ENCODE assay signal across 17 cellular contexts in the genomic region with DNA sequence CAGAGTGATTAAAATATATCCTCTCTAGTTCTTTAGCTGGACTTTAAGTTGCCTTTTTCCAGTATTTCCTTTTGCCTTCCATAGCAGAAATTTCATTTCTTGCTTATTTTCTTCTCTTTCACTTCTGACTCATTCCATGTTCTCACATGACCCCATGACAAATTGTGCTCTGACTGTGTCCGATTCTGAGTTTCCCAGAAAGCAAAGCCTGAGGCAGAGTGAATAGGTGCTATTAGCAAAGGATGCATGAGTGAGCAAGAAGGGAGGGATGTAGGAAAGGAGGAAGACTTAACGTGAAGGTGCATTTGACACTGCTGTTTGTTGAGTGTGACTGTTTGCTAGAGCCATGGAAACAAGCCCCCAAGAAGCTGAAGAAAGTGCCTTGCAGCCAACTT.
DNase-seq lines count a peak whose midpoint lies in the region; ATAC-seq and TF ChIP-seq lines count a peak whose summit lies in the region.
"Had no signal": no experiment of that assay in that cellular context is flagged by ENCODE, and none has a peak within 500 bp of the region (broad histone marks: within the 10 kb centered on the region; RNA-seq: fewer than 3 reads in every experiment).

No MANE protein-coding gene starts in this region.

- H4K20me1 ChIP-seq in SK-N-SH (ENCODE audit: insufficient read depth) = no peaks in the 10 kb centered on the region

- H3K79me1 ChIP-seq in mesenchymal stem cell (replicated peaks; ENCODE audit: low read length, poor library complexity, severe bottlenecking) = no peaks in the 10 kb centered on the region

- peak; percentile 24 to 35 for ATAC-seq in right cardiac atrium
- no peak for ATAC-seq in Right ventricle myocardium inferior
- ATAC-seq in GM18498 (IDR thresholded peaks at IDR 0.05; ENCODE audit: unreplicated experiment) = no peak
- no peak for ATAC-seq in HG03280 (IDR thresholded peaks at IDR 0.05; ENCODE audit: unreplicated experiment)
- ATAC-seq: activated T-cell treated with anti-CD3 and anti-CD28 coated beads, Interleukin-2, amount 50 U/mL, for 4 hours; natural killer cell treated with Interleukin-12 subunit alpha and Interleukin-12 subunit beta and Interleukin-15 and Interleukin-18, amount 100 ng/mL, for 72 hours; Panc1 had no signal

- H3K4me3 ChIP-seq in right cardiac atrium (ENCODE audit: low read length) = no peak overlapping the region
- H3K4me3 ChIP-seq in endocrine pancreas (ENCODE audit: control insufficient read depth, insufficient read depth, low read length) = peak overlapping the region; percentile 55
- H3K4me3 ChIP-seq in mesenchymal stem cell (ENCODE audit: insufficient read depth in 1 of 2, low read depth in 1 of 2, low read length in 2 of 2) = peak overlapping the region in 1 of 2 experiments; percentile 67
- no peak overlapping the region for H3K4me3 ChIP-seq in SK-N-SH (ENCODE audit: low read depth in 2 of 2, low read length in 1 of 2)
- H3K4me3 ChIP-seq: testis had no signal

- CTCF ChIA-PET in SK-N-SH (lab: Yijun Ruan, JAX) = interaction anchor here (1.2 kb wide), 1 partner anchor 85 kb away, joined by 3 read pairs; no protein-coding TSS in a partner anchor

- H2BK12ac ChIP-seq in mesenchymal stem cell (ENCODE audit: low read length in 2 of 2) = no peak overlapping the region

- no peak overlapping the region for H2BK5ac ChIP-seq in mesenchymal stem cell (ENCODE audit: low read depth, low read length, poor library complexity, severe bottlenecking)

- no peak for TF ChIP-seq RAD21 in SK-N-SH (IDR thresholded peaks at IDR 0.05; ENCODE audit: low read length)

- POLR2A ChIA-PET in SK-N-SH (lab: Yijun Ruan, JAX) = no interaction called here

- TF ChIP-seq EP300 in SK-N-SH (IDR thresholded peaks at IDR 0.05; ENCODE audit: borderline replicate concordance in 1 of 2, low read depth in 1 of 2, low read length in 1 of 2) = no peak

- H3K79me2 ChIP-seq in SK-N-SH (ENCODE audit: insufficient read depth) = no peaks in the 10 kb centered on the region

- H3K4me1 ChIP-seq in right cardiac atrium (ENCODE audit: control insufficient read depth, insufficient read depth, low read length) (no peaks in the 10 kb centered on the region), endocrine pancreas (ENCODE audit: control insufficient read depth, insufficient read depth, low read length) (peaks cover 3% of the 10 kb centered on the region), mesenchymal stem cell (ENCODE audit: control insufficient read depth, insufficient read depth, low read depth, low read length) (no peaks in the 10 kb centered on the region), SK-N-SH (ENCODE audit: control insufficient read depth in 1 of 2, insufficient read depth in 2 of 2, low read depth in 1 of 2, low read length in 1 of 2) (peaks cover 0 to 9% of the 10 kb centered on the region in 2 experiments; a peak in 2 of 4 replicates)
- H3K4me1 ChIP-seq: testis had no signal

- H3K27me3 ChIP-seq in right cardiac atrium (ENCODE audit: control insufficient read depth, insufficient read depth) (no peaks in the 10 kb centered on the region), endocrine pancreas (ENCODE audit: control insufficient read depth, insufficient read depth, low read length) (no peaks in the 10 kb centered on the region), mesenchymal stem cell (ENCODE audit: control insufficient read depth in 1 of 2, insufficient read depth in 1 of 2, low read length in 2 of 2) (no peaks in the 10 kb centered on the region), SK-N-SH (ENCODE audit: insufficient read depth) (no peaks in the 10 kb centered on the region)
- H3K27me3 ChIP-seq: dorsolateral prefrontal cortex, testis had no signal

- H2AK5ac ChIP-seq in mesenchymal stem cell (ENCODE audit: low read length, severe bottlenecking) = no peak overlapping the region

- H3K4ac ChIP-seq in mesenchymal stem cell (ENCODE audit: low read depth in 1 of 2, low read length in 2 of 2) = no peak overlapping the region

- H3K36me3 ChIP-seq in endocrine pancreas (ENCODE audit: control insufficient read depth, insufficient read depth, low read length) = no peaks in the 10 kb centered on the region
- no peaks in the 10 kb centered on the region for H3K36me3 ChIP-seq in mesenchymal stem cell (ENCODE audit: control insufficient read depth in 1 of 2, insufficient read depth in 2 of 2, low read depth in 1 of 2, low read length in 2 of 2)
- no peaks in the 10 kb centered on the region for H3K36me3 ChIP-seq in SK-N-SH (replicated peaks in 1 of 2; ENCODE audit: control insufficient read depth in 1 of 2, insufficient read depth in 2 of 2, low read length in 1 of 2)

- no peak overlapping the region for H2BK15ac ChIP-seq in mesenchymal stem cell (ENCODE audit: low read depth, poor library complexity, severe bottlenecking)

- H3K4me2 ChIP-seq in mesenchymal stem cell (ENCODE audit: low read length, poor library complexity, severe bottlenecking) = no peak overlapping the region
- H3K4me2 ChIP-seq in SK-N-SH = no peak overlapping the region

- H3K9ac ChIP-seq in endocrine pancreas (ENCODE audit: control insufficient read depth, insufficient read depth, low read length) = no peak overlapping the region
- peak overlapping the region; percentile 90 for H3K9ac ChIP-seq in mesenchymal stem cell (ENCODE audit: low read length)
- H3K9ac ChIP-seq in SK-N-SH = no peak overlapping the region

- H3K9me2 ChIP-seq in SK-N-SH = no peaks in the 10 kb centered on the region

- H4K91ac ChIP-seq in mesenchymal stem cell (ENCODE audit: low read length) = no peak overlapping the region

- intact Hi-C loops in right cardiac atrium (cut with DNase I) = no loop called here
- intact Hi-C loops in Right ventricle myocardium inferior (cut with DNase I) = no loop called here

- no peak overlapping the region for H3K18ac ChIP-seq in mesenchymal stem cell (ENCODE audit: low read depth in 1 of 2, low read length in 2 of 2)

- H2AFZ ChIP-seq in mesenchymal stem cell (ENCODE audit: low read depth, low read length) (no peak overlapping the region), SK-N-SH (ENCODE audit: low read depth) (no peak overlapping the region)

- H3K23ac ChIP-seq in mesenchymal stem cell (ENCODE audit: low read length in 2 of 2) = no peak overlapping the region

- peak overlapping the region; percentile 28 for H4K8ac ChIP-seq in mesenchymal stem cell (ENCODE audit: low read length)

- WGBS in right cardiac atrium = 42% methylated on average over 2 of the region's 2 CpGs
- WGBS in mesenchymal stem cell = 8% methylated on average over 2 of the region's 2 CpGs
- 13% methylated on average over 2 of the region's 2 CpGs for WGBS in SK-N-SH (ENCODE audit: low lambda C conversion rate)

- DNase-seq in right cardiac atrium (no peak), Right ventricle myocardium inferior (ENCODE audit: missing footprints) (no peak), mesenchymal stem cell (peak; percentile 90), Kasumi-1 (lab: John Stamatoyannopoulos, UW) (no peak), SK-N-SH (no peak)
- DNase-seq: activated CD4-positive, alpha-beta T cell treated with anti-CD3 and anti-CD28 coated beads, Interleukin-2, amount 10 ng/mL, durations not matched to agents 7 days and 5 days; activated T-cell treated with anti-CD3 and anti-CD28 coated beads, Interleukin-2, amount 50 U/mL, for 4 hours; dorsolateral prefrontal cortex; HCEC 1CT; left cardiac atrium; testis had no signal

- no peak overlapping the region for H3K27ac ChIP-seq in right cardiac atrium (ENCODE audit: low read length)
- no peak overlapping the region for H3K27ac ChIP-seq in mesenchymal stem cell (ENCODE audit: low read length, poor library complexity, severe bottlenecking)
- H3K27ac ChIP-seq in SK-N-SH (ENCODE audit: low read depth in 2 of 2, low read length in 1 of 2) = no peak overlapping the region
- H3K27ac ChIP-seq: dorsolateral prefrontal cortex, HL-60, testis had no signal

- H3K9me3 ChIP-seq in right cardiac atrium (ENCODE audit: control insufficient read depth, low read length) (no peaks in the 10 kb centered on the region), endocrine pancreas (ENCODE audit: control insufficient read depth, low read length) (no peaks in the 10 kb centered on the region), mesenchymal stem cell (ENCODE audit: control insufficient read depth, low read length) (no peaks in the 10 kb centered on the region), SK-N-SH (no peaks in the 10 kb centered on the region)
- H3K9me3 ChIP-seq: testis had no signal

- no peak for TF ChIP-seq CTCF in SK-N-SH (IDR thresholded peaks at IDR 0.05)

- H2BK120ac ChIP-seq in mesenchymal stem cell (ENCODE audit: low read depth, low read length) = no peak overlapping the region

- no peaks in the 10 kb centered on the region for H3F3A ChIP-seq in SK-N-SH (replicated peaks; ENCODE audit: insufficient read depth)

- no peak overlapping the region for H3K14ac ChIP-seq in mesenchymal stem cell (ENCODE audit: low read length in 2 of 2)

TF ChIP-seq in SK-N-SH, 30 proteins besides CTCF, POLR2A, EP300 and RAD21:
- TF ChIP-seq RXRA (IDR thresholded peaks at IDR 0.05; ENCODE audit: borderline replicate concordance, low read depth) = no peak
- no peak for TF ChIP-seq FOXM1 (IDR thresholded peaks at IDR 0.05; ENCODE audit: low read depth)
- TF ChIP-seq EZH2phosphoT487 (IDR thresholded peaks at IDR 0.05; ENCODE audit: borderline replicate concordance, low read depth) = no peak
- no peak for TF ChIP-seq TEAD4 (IDR thresholded peaks at IDR 0.05; ENCODE audit: borderline replicate concordance, insufficient read depth)
- TF ChIP-seq RFX5 (IDR thresholded peaks at IDR 0.05; ENCODE audit: low read length) = no peak
- no peak for TF ChIP-seq GABPA (IDR thresholded peaks at IDR 0.05; ENCODE audit: low read depth)

Comparison
In these comparisons a context has a peak if more than half of its experiments do, and no peak if none do; other contexts are left out.
1. ATAC-seq: peak in right cardiac atrium (2 of 2); none in Right ventricle myocardium inferior (single experiment), GM18498 (single experiment) and HG03280 (single experiment).